In genomic region chr2:172253190-172254052, GRCh38 we compare ENCODE assay signal across 8 cellular contexts.
DNase-seq lines count a peak whose midpoint lies in the region; ATAC-seq and TF ChIP-seq lines count a peak whose summit lies in the region.

No MANE protein-coding gene starts in this region.

- peak overlapping the region; percentile 26 for H3K27ac ChIP-seq in SJCRH30

- in situ Hi-C loops in astrocyte of the cerebellum (cut with HindIII; ENCODE audit: low sequenced_read_pairs), result no loop called here

- TF ChIP-seq CTCF in astrocyte of the cerebellum (IDR thresholded peaks at IDR 0.05; ENCODE audit: low read depth, low read length, missing control alignments), result no peak

- H3K36me3 ChIP-seq in SJCRH30, result no peaks in the 10 kb centered on the region

- DNase-seq in DMS79 treated with DMSO at 0.1 percent for 48 hours (lab: John Stamatoyannopoulos, UW) (peak; percentile 16), DMS79 (lab: John Stamatoyannopoulos, UW) (no peak), SJCRH30 (peak; percentile 79 to 81), astrocyte of the cerebellum (ENCODE audit: low read depth) (peak; percentile 99), left lobe of liver (ENCODE audit: low spot score) (no peak), NCI-H526 (lab: John Stamatoyannopoulos, UW) (no peak)
- DNase-seq in stimulated activated CD8-positive, alpha-beta memory T cell treated with anti-CD3 and anti-CD28 coated beads, Interleukin-15, amount 100 ng/mL, for 48 hours (ENCODE audit: low read depth in 2 of 2), result peak; percentile 44 to 69

- no peaks in the 10 kb centered on the region for H3K27me3 ChIP-seq in SJCRH30

- ATAC-seq in left lobe of liver, result peak; percentile 45
- ATAC-seq in GM21576 (IDR thresholded peaks at IDR 0.05; ENCODE audit: unreplicated experiment), result no peak

- peaks cover 10% of the 10 kb centered on the region; the same call in 1 of the 2 replicates for H3K4me1 ChIP-seq in SJCRH30

- H3K4me3 ChIP-seq in SJCRH30, result no peak overlapping the region
- no peak overlapping the region for H3K4me3 ChIP-seq in astrocyte of the cerebellum (ENCODE audit: low read depth, low read length)

- H3K9me3 ChIP-seq in SJCRH30 (replicated peaks), result no peaks in the 10 kb centered on the region

Comparison
In these comparisons a context has a peak if more than half of its experiments do, and no peak if none do; other contexts are left out.
1. DNase-seq: peak in DMS79 treated with DMSO at 0.1 percent for 48 hours (single experiment), SJCRH30 (2 of 2), astrocyte of the cerebellum (single experiment) and stimulated activated CD8-positive, alpha-beta memory T cell treated with anti-CD3 and anti-CD28 coated beads, Interleukin-15, amount 100 ng/mL, for 48 hours (2 of 2); none in DMS79 (single experiment), left lobe of liver (single experiment) and NCI-H526 (0 of 2).